Comparison of ENCODE assay signal across 38 cellular contexts in genomic region chr5:101176605-101177004, GRCh38.
"Had no signal": no experiment of that assay in that cellular context is flagged by ENCODE, and none has a peak within 500 bp of the region (broad histone marks: within the 10 kb centered on the region; RNA-seq: fewer than 3 reads in every experiment).

No MANE protein-coding gene starts in this region.

- H3K9me3 Mint-ChIP-seq: activated naive CD4-positive, alpha-beta T cell treated with anti-CD3 and anti-CD28 coated beads, Interleukin-2, amount 50 U/mL, for 72 hours; activated naive CD8-positive, alpha-beta T cell treated with anti-CD3 and anti-CD28 coated beads for 36 hours; activated T-cell treated with anti-CD3 and anti-CD28 coated beads, Interleukin-2, amount 50 U/mL, for 4 hours; activated T-helper 1 cell treated with anti-CD3 and anti-CD28 coated beads, Interleukin-12 subunit alpha, Interleukin-12 subunit beta, Interleukin-2, Interleukin-4 antibody, amounts not matched to agents 30 ng/mL and 10 ng/mL and 1 ng/mL, durations not matched to agents 14 hours and 24 hours and 36 hours; T-helper 2 cell treated with Interferon-gamma antibody and Interleukin-4, amounts not matched to agents 5 μg/mL and 100 μg/mL, for 36 hours had no signal

- H3K4me1 Mint-ChIP-seq: activated B cell treated with CpG ODN at 0.5 μM for 24 hours; activated CD4-positive, alpha-beta T cell treated with anti-CD3 and anti-CD28 coated beads, Interleukin-2, amount 10 ng/mL, durations not matched to agents 24 days and 14 days; activated naive CD8-positive, alpha-beta T cell treated with anti-CD3 and anti-CD28 coated beads for 36 hours; activated T-helper 17 cell treated with anti-CD3 and anti-CD28 coated beads, Interleukin-2, amount 50 U/mL, for 72 hours had no signal

- H3K4me1 ChIP-seq: adrenal gland, body of pancreas, breast epithelium had no signal

- H3K27me3 Mint-ChIP-seq: activated B cell treated with CpG ODN at 0.5 μM for 24 hours; activated CD4-positive, alpha-beta T cell treated with anti-CD3 and anti-CD28 coated beads, Interleukin-2, amount 10 ng/mL, durations not matched to agents 24 days and 14 days; activated CD8-positive, alpha-beta T cell treated with anti-CD3 and anti-CD28 coated beads for 36 hours; activated naive CD8-positive, alpha-beta T cell treated with anti-CD3 and anti-CD28 coated beads for 36 hours had no signal

- H3K27ac Mint-ChIP-seq: activated B cell treated with CpG ODN at 0.5 μM for 24 hours; activated CD4-positive, alpha-beta memory T cell treated with anti-CD3 and anti-CD28 coated beads for 36 hours; activated CD4-positive, alpha-beta T cell treated with anti-CD3 and anti-CD28 coated beads, Interleukin-2, amount 10 ng/mL, durations not matched to agents 24 days and 14 days; activated CD8-positive, alpha-beta T cell treated with anti-CD3 and anti-CD28 coated beads for 36 hours; activated naive CD4-positive, alpha-beta T cell treated with anti-CD3 and anti-CD28 coated beads for 36 hours; activated naive CD4-positive, alpha-beta T cell treated with anti-CD3 and anti-CD28 coated beads, Interleukin-2, amount 50 U/mL, for 72 hours; activated naive CD8-positive, alpha-beta T cell treated with anti-CD3 and anti-CD28 coated beads for 36 hours; activated T-cell treated with anti-CD3 and anti-CD28 coated beads, Interleukin-2, amount 50 U/mL, for 72 hours; activated T-helper 1 cell treated with anti-CD3 and anti-CD28 coated beads, Interleukin-12 subunit alpha, Interleukin-12 subunit beta, Interleukin-2, Interleukin-4 antibody, amounts not matched to agents 30 ng/mL and 10 ng/mL and 1 ng/mL, durations not matched to agents 14 hours and 24 hours and 36 hours; activated T-helper 17 cell treated with anti-CD3 and anti-CD28 coated beads, Interleukin-2, amount 50 U/mL, for 72 hours; T-helper 1 cell treated with Interleukin-12 subunit alpha and Interleukin-12 subunit beta and Interleukin-4 antibody, amounts not matched to agents 30 μg/mL and 1 μg/mL, for 36 hours; T-helper 2 cell treated with Interferon-gamma antibody and Interleukin-4, amounts not matched to agents 5 μg/mL and 100 μg/mL, for 36 hours had no signal

- H3K9me3 ChIP-seq: adrenal gland had no signal

- H3K4me3 Mint-ChIP-seq: activated B cell treated with CpG ODN at 0.5 μM for 24 hours; activated CD4-positive, alpha-beta memory T cell treated with anti-CD3 and anti-CD28 coated beads for 36 hours; activated CD4-positive, alpha-beta T cell treated with anti-CD3 and anti-CD28 coated beads, Interleukin-2, amount 10 ng/mL, durations not matched to agents 24 days and 14 days; activated CD8-positive, alpha-beta T cell treated with anti-CD3 and anti-CD28 coated beads for 36 hours; activated naive CD4-positive, alpha-beta T cell treated with anti-CD3 and anti-CD28 coated beads for 36 hours; activated naive CD8-positive, alpha-beta T cell treated with anti-CD3 and anti-CD28 coated beads for 36 hours; activated T-cell treated with anti-CD3 and anti-CD28 coated beads, Interleukin-2, amount 50 U/mL, for 4 hours; activated T-cell treated with anti-CD3 and anti-CD28 coated beads, Interleukin-2, amount 50 U/mL, for 72 hours; activated T-helper 1 cell treated with anti-CD3 and anti-CD28 coated beads, Interleukin-12 subunit alpha, Interleukin-12 subunit beta, Interleukin-2, Interleukin-4 antibody, amounts not matched to agents 30 ng/mL and 10 ng/mL and 1 ng/mL, durations not matched to agents 14 hours and 24 hours and 36 hours; activated T-helper 17 cell treated with anti-CD3 and anti-CD28 coated beads, Interleukin-2, amount 50 U/mL, for 72 hours; T-helper 1 cell treated with Interleukin-12 subunit alpha and Interleukin-12 subunit beta and Interleukin-4 antibody, amounts not matched to agents 30 μg/mL and 1 μg/mL, for 36 hours; T-helper 2 cell treated with Interferon-gamma antibody and Interleukin-4, amounts not matched to agents 5 μg/mL and 100 μg/mL, for 36 hours had no signal

- H3K27me3 ChIP-seq: adrenal gland, body of pancreas, brain microvascular endothelial cell, breast epithelium had no signal

- H3K36me3 Mint-ChIP-seq: activated CD4-positive, alpha-beta memory T cell treated with anti-CD3 and anti-CD28 coated beads for 36 hours; activated naive CD4-positive, alpha-beta T cell treated with anti-CD3 and anti-CD28 coated beads, Interleukin-2, amount 50 U/mL, for 72 hours; activated naive CD8-positive, alpha-beta T cell treated with anti-CD3 and anti-CD28 coated beads for 36 hours had no signal

- H3K36me3 ChIP-seq: adrenal gland, brain microvascular endothelial cell, breast epithelium had no signal

- FAIRE-seq: astrocyte, TTC549 had no signal

- H3K27ac ChIP-seq: adrenal gland, body of pancreas, brain microvascular endothelial cell, breast epithelium, VCaP had no signal

- H3K4me3 ChIP-seq: adrenal gland, body of pancreas, breast epithelium had no signal

- DNase-seq: activated B cell treated with CpG ODN at 0.5 μM for 24 hours; activated CD4-positive, alpha-beta memory T cell treated with anti-CD3 and anti-CD28 coated beads for 36 hours; activated CD4-positive, alpha-beta T cell treated with anti-CD3 and anti-CD28 coated beads for 4 hours; activated CD4-positive, alpha-beta T cell treated with anti-CD3 and anti-CD28 coated beads, Interleukin-2, amount 10 ng/mL, durations not matched to agents 24 days and 14 days; activated CD4-positive, alpha-beta T cell treated with anti-CD3 and anti-CD28 coated beads, Interleukin-2, amount 50 U/mL, for 1 hour; activated CD4-positive, alpha-beta T cell treated with anti-CD3 and anti-CD28 coated beads, Interleukin-2, amount 50 U/mL, for 4 hours; activated CD4-positive, CD25-positive, alpha-beta regulatory T cell treated with anti-CD3 and anti-CD28 coated beads, Interleukin-2, amount 50 U/mL, for 72 hours; activated CD8-positive, alpha-beta memory T cell treated with anti-CD3 and anti-CD28 coated beads, Interleukin-2, amount 50 U/mL, for 4 hours; activated CD8-positive, alpha-beta T cell treated with anti-CD3 and anti-CD28 coated beads for 36 hours; activated effector memory CD4-positive, alpha-beta T cell treated with anti-CD3 and anti-CD28 coated beads, Interleukin-2, amount 50 U/mL, for 16 hours; activated gamma-delta T cell treated with Interleukin-2 at 50 U/mL for 16 hours; activated naive CD4-positive, alpha-beta T cell; activated naive CD4-positive, alpha-beta T cell treated with anti-CD3 and anti-CD28 coated beads for 36 hours; activated naive CD4-positive, alpha-beta T cell treated with anti-CD3 and anti-CD28 coated beads, Interleukin-2, amount 50 U/mL, for 16 hours; activated naive CD8-positive, alpha-beta T cell treated with anti-CD3 and anti-CD28 coated beads for 36 hours; activated T-cell treated with anti-CD3 and anti-CD28 coated beads for 4 hours; activated T-cell treated with anti-CD3 and anti-CD28 coated beads, Interleukin-2, amount 50 U/mL, for 1 hour; activated T-cell treated with anti-CD3 and anti-CD28 coated beads, Interleukin-2, amount 50 U/mL, for 4 hours; activated T-cell treated with anti-CD3 and anti-CD28 coated beads, Interleukin-2, amount 50 U/mL, for 72 hours; adrenal gland; amniotic stem cell; aorta; body of pancreas; brain microvascular endothelial cell; central memory CD4-positive, alpha-beta T cell; cerebellar nuclear complex; T-helper 1 cell; T-helper 2 cell; T-helper 9 cell had no signal

- ATAC-seq: activated CD8-positive, alpha-beta T cell treated with anti-CD3 and anti-CD28 coated beads for 36 hours; activated naive CD4-positive, alpha-beta T cell treated with anti-CD3 and anti-CD28 coated beads, Interleukin-2, amount 50 U/mL, for 72 hours; activated T-cell treated with anti-CD3 and anti-CD28 coated beads, Interleukin-2, amount 50 U/mL, for 4 hours; activated T-cell treated with anti-CD3 and anti-CD28 coated beads, Interleukin-2, amount 50 U/mL, for 72 hours; activated T-helper 17 cell treated with anti-CD3 and anti-CD28 coated beads, Interleukin-2, amount 50 U/mL, for 72 hours; body of pancreas had no signal
